15 cellular contexts compared by ENCODE assay signal in genomic region chr11:78212586-78213371, GRCh38. TPM values are rescaled to one million over a fixed set of nuclear protein-coding genes. Genes with fewer than 3 reads are reported as not detected.
DNase-seq lines count a peak whose midpoint lies in the region; ATAC-seq, FAIRE-seq and TF ChIP-seq lines count a peak whose summit lies in the region.
"Had no signal": no experiment of that assay in that cellular context is flagged by ENCODE, and none has a peak within 500 bp of the region (broad histone marks: within the 10 kb centered on the region; RNA-seq: fewer than 3 reads in every experiment).

No MANE protein-coding gene starts in this region.

- H3K27ac ChIP-seq in astrocyte (ENCODE audit: low read depth, low read length) = no peak overlapping the region
- no peak overlapping the region for H3K27ac ChIP-seq in sigmoid colon
- H3K27ac ChIP-seq: heart left ventricle, suprapubic skin had no signal

- no peak for ATAC-seq in activated T-cell treated with anti-CD3 and anti-CD28 coated beads, Interleukin-2, amount 50 U/mL, for 72 hours (replicated peaks in 1 of 2)

- H3K9ac ChIP-seq in astrocyte (ENCODE audit: low read length) = no peak overlapping the region

- H3K4me1 Mint-ChIP-seq in activated T-cell treated with anti-CD3 and anti-CD28 coated beads, Interleukin-2, amount 50 U/mL, for 24 hours (ENCODE audit: low read depth) = peaks cover 2% of the 10 kb centered on the region
- peaks cover 12% of the 10 kb centered on the region for H3K4me1 Mint-ChIP-seq in activated T-cell treated with anti-CD3 and anti-CD28 coated beads, Interleukin-2, amount 50 U/mL, for 72 hours (ENCODE audit: low read depth)
- peaks cover 14% of the 10 kb centered on the region for H3K4me1 Mint-ChIP-seq in astrocyte (ENCODE audit: low read depth, unreplicated experiment)

- H3K4me1 ChIP-seq in astrocyte (ENCODE audit: insufficient read depth, low read length) (no peaks in the 10 kb centered on the region), sigmoid colon (no peaks in the 10 kb centered on the region)
- H3K4me1 ChIP-seq: suprapubic skin had no signal

- no peak overlapping the region for H3K27ac Mint-ChIP-seq in activated T-cell treated with anti-CD3 and anti-CD28 coated beads, Interleukin-2, amount 50 U/mL, for 24 hours
- no peak overlapping the region for H3K27ac Mint-ChIP-seq in activated T-cell treated with anti-CD3 and anti-CD28 coated beads, Interleukin-2, amount 50 U/mL, for 72 hours
- no peak overlapping the region for H3K27ac Mint-ChIP-seq in astrocyte (ENCODE audit: unreplicated experiment)

- no peak overlapping the region for H2AFZ ChIP-seq in astrocyte (ENCODE audit: low read depth, low read length)

- TF ChIP-seq CTCF in astrocyte (IDR thresholded peaks at IDR 0.05; ENCODE audit: insufficient read depth, low read depth, low read length) (no peak), sigmoid colon (IDR thresholded peaks at IDR 0.05) (no peak)

- no peak overlapping the region for H3K4me2 ChIP-seq in astrocyte (ENCODE audit: low read length)

- WGBS in sigmoid colon, 2 donors = 88 to 92% methylated on average over 11 of the region's 11 CpGs

- H3K9me3 ChIP-seq in astrocyte (ENCODE audit: insufficient read depth, low read depth, low read length) (no peaks in the 10 kb centered on the region), sigmoid colon (no peaks in the 10 kb centered on the region)
- H3K9me3 ChIP-seq: heart left ventricle, suprapubic skin had no signal

- peaks cover 17% of the 10 kb centered on the region for H3K79me2 ChIP-seq in astrocyte (ENCODE audit: insufficient read depth, low read length)

- H3K36me3 ChIP-seq in astrocyte (ENCODE audit: insufficient read depth, low read length) = peaks cover 3% of the 10 kb centered on the region
- H3K36me3 ChIP-seq in sigmoid colon = peaks cover 0 to 59% (median 23%) of the 10 kb centered on the region in 4 donors

- FAIRE-seq in astrocyte (lab: Jason Lieb, UNC) (no peak), GM12892 (lab: Jason Lieb, UNC) (no peak), GM12891 (lab: Jason Lieb, UNC) (no peak)
- FAIRE-seq: bronchial epithelial cell had no signal

- H3K9me3 Mint-ChIP-seq in activated T-cell treated with anti-CD3 and anti-CD28 coated beads, Interleukin-2, amount 50 U/mL, for 24 hours = no peaks in the 10 kb centered on the region
- H3K9me3 Mint-ChIP-seq in activated T-cell treated with anti-CD3 and anti-CD28 coated beads, Interleukin-2, amount 50 U/mL, for 72 hours = no peaks in the 10 kb centered on the region
- H3K9me3 Mint-ChIP-seq in astrocyte (ENCODE audit: unreplicated experiment) = peaks cover 6% of the 10 kb centered on the region
- H3K9me3 Mint-ChIP-seq: CD4-positive, alpha-beta memory T cell had no signal

- H3K4me3 ChIP-seq in astrocyte (ENCODE audit: insufficient read depth, low read depth, low read length) (no peak overlapping the region), sigmoid colon (no peak overlapping the region)
- H3K4me3 ChIP-seq: heart left ventricle, suprapubic skin had no signal

- intact Hi-C loops in cardiac septum (cut with DNase I) (no loop called here), sigmoid colon (cut with DNase I) (no loop called here)

- peaks cover 40% of the 10 kb centered on the region for H4K20me1 ChIP-seq in astrocyte (ENCODE audit: insufficient read depth, low read length)

- H3K27me3 Mint-ChIP-seq in activated T-cell treated with anti-CD3 and anti-CD28 coated beads, Interleukin-2, amount 50 U/mL, for 24 hours = no peaks in the 10 kb centered on the region
- no peaks in the 10 kb centered on the region for H3K27me3 Mint-ChIP-seq in activated T-cell treated with anti-CD3 and anti-CD28 coated beads, Interleukin-2, amount 50 U/mL, for 72 hours (ENCODE audit: low read depth)
- no peaks in the 10 kb centered on the region for H3K27me3 Mint-ChIP-seq in astrocyte (ENCODE audit: low read depth, unreplicated experiment)
- H3K27me3 Mint-ChIP-seq: CD4-positive, alpha-beta memory T cell had no signal

- TF ChIP-seq EP300 in sigmoid colon (IDR thresholded peaks at IDR 0.05) = no peak

- H3K4me3 Mint-ChIP-seq in activated T-cell treated with anti-CD3 and anti-CD28 coated beads, Interleukin-2, amount 50 U/mL, for 24 hours = no peak overlapping the region
- H3K4me3 Mint-ChIP-seq in activated T-cell treated with anti-CD3 and anti-CD28 coated beads, Interleukin-2, amount 50 U/mL, for 72 hours = no peak overlapping the region
- no peak overlapping the region for H3K4me3 Mint-ChIP-seq in astrocyte (ENCODE audit: unreplicated experiment)
- H3K4me3 Mint-ChIP-seq: CD4-positive, alpha-beta memory T cell had no signal

- peak; percentile 19 for DNase-seq in activated T-cell treated with anti-CD3 and anti-CD28 coated beads, Interleukin-2, amount 50 U/mL, for 24 hours
- DNase-seq in activated T-cell treated with anti-CD3 and anti-CD28 coated beads, Interleukin-2, amount 50 U/mL, for 72 hours = no peak
- DNase-seq in astrocyte (ENCODE audit: low read depth) = peak; percentile 50
- peak; percentile 73 for DNase-seq in cardiac septum (ENCODE audit: low spot score)
- DNase-seq in sigmoid colon = peak; percentile 63
- no peak for DNase-seq in stimulated activated CD4-positive, alpha-beta T cell treated with anti-CD3 and anti-CD28 coated beads, Interleukin-4, amount 100 ng/mL, for 24 hours
- DNase-seq in GM12892 (ENCODE audit: insufficient read length) = no peak
- no peak for DNase-seq in GM12891 (ENCODE audit: insufficient read length, low spot score)
- DNase-seq: 8988T; activated CD8-positive, alpha-beta memory T cell treated with anti-CD3 and anti-CD28 coated beads for 24 hours; CD4-positive, alpha-beta memory T cell; kidney glomerular epithelial cell had no signal

- H3K36me3 Mint-ChIP-seq in activated T-cell treated with anti-CD3 and anti-CD28 coated beads, Interleukin-2, amount 50 U/mL, for 24 hours (ENCODE audit: low read depth) = peaks cover 67% of the 10 kb centered on the region
- H3K36me3 Mint-ChIP-seq in activated T-cell treated with anti-CD3 and anti-CD28 coated beads, Interleukin-2, amount 50 U/mL, for 72 hours (ENCODE audit: insufficient read depth in 2 of 2) = peaks cover 10 to 13% of the 10 kb centered on the region in 2 donors
- H3K36me3 Mint-ChIP-seq in astrocyte (ENCODE audit: low read depth, unreplicated experiment) = peaks cover 43% of the 10 kb centered on the region

- TF ChIP-seq POLR2A in sigmoid colon (IDR thresholded peaks at IDR 0.05) = no peak
- TF ChIP-seq POLR2A in GM12892 (IDR thresholded peaks at IDR 0.05; ENCODE audit: low read depth, low read length) = no peak
- no peak for TF ChIP-seq POLR2A in GM12891 (IDR thresholded peaks at IDR 0.05; ENCODE audit: low read depth, low read length)

- H3K27me3 ChIP-seq in astrocyte (ENCODE audit: insufficient read depth, low read length) (no peaks in the 10 kb centered on the region), sigmoid colon (no peaks in the 10 kb centered on the region)
- H3K27me3 ChIP-seq: heart left ventricle, suprapubic skin had no signal

TF ChIP-seq in GM12891, 5 proteins besides CTCF, POLR2A, EP300 and RAD21:
- TF ChIP-seq TAF1 (IDR thresholded peaks at IDR 0.05; ENCODE audit: low read depth, low read length) (no peak), POU2F2 (IDR thresholded peaks at IDR 0.05; ENCODE audit: low read depth, low read length) (no peak), POLR2AphosphoS5 (IDR thresholded peaks at IDR 0.05; ENCODE audit: low read depth, low read length) (no peak), PAX5 (IDR thresholded peaks at IDR 0.05; ENCODE audit: insufficient read depth, low read length, severe bottlenecking) (no peak)

RNA-seq across cellular contexts. Expression of gene USP35, which starts 24.1 kb away (rescaled TPM):
- 10 to 100 TPM; 17.3 to 18.9 TPM for total RNA-seq in activated T-cell treated with anti-CD3 and anti-CD28 coated beads, Interleukin-2, amount 50 U/mL, for 72 hours
- 16.2 and 18.7 TPM in 2 replicates for total RNA-seq in astrocyte
- 8.9 TPM for total RNA-seq in cardiac septum
- total RNA-seq in sigmoid colon = 10 to 100 TPM in 2 of 4 donors, 1 to 10 TPM in 2; 6.7 to 23.3 (median 10.6) TPM
- 1 to 10 TPM; 1.2 to 6.5 (median 2.1) TPM for polyA plus RNA-seq in sigmoid colon
- polyA plus RNA-seq in GM12892 (2012; ENCODE audit: missing spikeins) = 2.4 TPM
- 2.9 TPM for polyA plus RNA-seq in GM12891 (2012; ENCODE audit: low read depth, missing spikeins)

RNA-seq across cellular contexts. Expression of gene KCTD21, which starts 24.4 kb away (rescaled TPM):
- 10 to 100 TPM; 22.4 to 31.8 TPM for total RNA-seq in activated T-cell treated with anti-CD3 and anti-CD28 coated beads, Interleukin-2, amount 50 U/mL, for 72 hours
- total RNA-seq in astrocyte (12.9 and 14.0 TPM in 2 replicates), cardiac septum (8.5 TPM), sigmoid colon (10 to 100 TPM in 2 of 4 donors, 1 to 10 TPM in 2; 5.4 to 18.8 (median 9.2) TPM)
- 1 to 10 TPM; 4.2 to 7.4 (median 4.5) TPM for polyA plus RNA-seq in sigmoid colon
- polyA plus RNA-seq in GM12892 (2012; ENCODE audit: missing spikeins) = 1.7 TPM
- polyA plus RNA-seq in GM12891 (2012; ENCODE audit: low read depth, missing spikeins) = 3.0 TPM

Comparison
In these comparisons a context has a peak if more than half of its experiments do, and no peak if none do; other contexts are left out.
1. DNase-seq: peak in activated T-cell treated with anti-CD3 and anti-CD28 coated beads, Interleukin-2, amount 50 U/mL, for 24 hours (single experiment), astrocyte (single experiment), cardiac septum (single experiment) and sigmoid colon (single experiment); none in activated T-cell treated with anti-CD3 and anti-CD28 coated beads, Interleukin-2, amount 50 U/mL, for 72 hours (0 of 2), stimulated activated CD4-positive, alpha-beta T cell treated with anti-CD3 and anti-CD28 coated beads, Interleukin-4, amount 100 ng/mL, for 24 hours (single experiment), GM12892 (single experiment) and GM12891 (single experiment).